In the genomic region with DNA sequence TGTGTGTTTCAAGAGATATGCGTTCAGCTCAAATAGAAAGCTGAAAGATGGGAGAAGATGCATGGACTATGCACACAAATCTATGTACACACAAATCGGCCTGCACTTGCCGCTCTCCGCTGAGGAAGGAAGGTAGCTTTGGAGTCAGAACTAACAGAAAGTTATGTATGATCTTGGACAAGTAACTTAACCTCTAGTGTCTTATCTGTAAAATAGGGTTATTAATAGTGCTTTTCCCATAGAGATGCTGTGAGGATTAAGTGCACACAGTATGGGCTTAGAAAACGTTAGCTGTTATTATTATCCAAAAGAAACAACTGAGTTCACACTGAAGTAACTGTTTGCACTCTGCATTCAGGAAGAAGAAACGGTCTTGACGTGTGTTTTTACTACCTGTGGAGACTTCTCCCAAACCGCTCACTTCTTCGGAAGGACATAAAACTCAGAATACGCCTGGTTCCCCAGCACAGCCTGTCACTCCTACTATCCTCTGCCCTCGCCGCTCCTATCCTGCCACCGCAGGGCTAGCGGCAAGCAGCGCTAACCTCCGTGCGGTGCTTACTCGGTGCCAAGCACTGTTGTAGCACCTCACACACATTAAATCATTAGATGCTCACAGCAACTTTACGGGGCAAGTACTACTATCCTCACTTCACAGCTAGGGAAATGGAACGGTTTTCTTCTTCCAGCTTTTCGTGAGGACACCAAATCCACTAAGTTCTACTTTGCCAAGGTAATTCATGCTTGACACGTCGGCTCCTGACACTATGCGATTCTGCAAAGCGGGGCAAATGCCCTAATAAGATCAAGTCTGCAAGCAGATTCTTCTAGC, we compare ENCODE assay signal across 8 cellular contexts. TPM values are rescaled to one million over a fixed set of nuclear protein-coding genes. Genes with fewer than 3 reads are reported as not detected.
A peak's percentile ranks its signal among the peaks of the same experiment; 100 is the strongest.
DNase-seq lines count a peak whose midpoint lies in the region; TF ChIP-seq lines count a peak whose summit lies in the region.

No MANE protein-coding gene starts in this region.

- H3K9ac ChIP-seq in iPS-15b (ENCODE audit: low read depth, low read length) (peak overlapping the region; percentile 54), skeletal muscle tissue (ENCODE audit: low read depth in 1 of 3, low read length in 3 of 3) (peak overlapping the region; percentile 62 to 96 (median 87))

- H3K27me3 ChIP-seq in adrenal gland = no peaks in the 10 kb centered on the region
- peaks cover 38% of the 10 kb centered on the region for H3K27me3 ChIP-seq in iPS-15b (ENCODE audit: control insufficient read depth, insufficient read depth, low read length)
- no peaks in the 10 kb centered on the region for H3K27me3 ChIP-seq in skeletal muscle tissue (ENCODE audit: control insufficient read depth in 3 of 3, insufficient read depth in 3 of 3, low read length in 3 of 3)

- peak overlapping the region; percentile 91 to 98 (median 94) for H3K27ac ChIP-seq in adrenal gland
- peak overlapping the region; percentile 85 for H3K27ac ChIP-seq in skeletal muscle tissue (ENCODE audit: low read depth, low read length)

- H3K4me1 ChIP-seq in adrenal gland (replicated peaks in 1 of 2) = peaks cover 17 to 40% of the 10 kb centered on the region in 2 donors
- peaks cover 8% of the 10 kb centered on the region for H3K4me1 ChIP-seq in iPS-15b (ENCODE audit: control insufficient read depth, insufficient read depth, low read length)
- H3K4me1 ChIP-seq in skeletal muscle tissue (ENCODE audit: control insufficient read depth in 3 of 3, insufficient read depth in 3 of 3, low read length in 3 of 3) = peaks cover 4 to 14% (median 14%) of the 10 kb centered on the region in 3 donors

- intact Hi-C loops in adrenal gland (cut with DNase I) = loop anchor here (5.0 to 10.0 kb wide), 2 partner anchors 43 to 190 kb away; no protein-coding TSS in a partner anchor

- TF ChIP-seq POLR2A in adrenal gland (IDR thresholded peaks at IDR 0.05) = peak in 1 of 2 donors; percentile 3

- H3K4me3 ChIP-seq in adrenal gland (peak overlapping the region; percentile 64 to 90 (median 75)), iPS-15b (ENCODE audit: low read depth, low read length) (peak overlapping the region; percentile 81), skeletal muscle tissue (ENCODE audit: low read length in 3 of 3) (peak overlapping the region; percentile 72 to 98 (median 95))

- TF ChIP-seq CTCF in GM13977 (IDR thresholded peaks at IDR 0.05; ENCODE audit: extremely low read depth, insufficient read depth, missing control alignments) (no peak), adrenal gland (IDR thresholded peaks at IDR 0.05) (no peak)

- H3K36me3 ChIP-seq in adrenal gland (replicated peaks in 1 of 2) (no peaks in the 10 kb centered on the region), iPS-15b (ENCODE audit: control insufficient read depth, insufficient read depth, low read length) (no peaks in the 10 kb centered on the region), skeletal muscle tissue (ENCODE audit: control insufficient read depth in 3 of 3, insufficient read depth in 3 of 3, low read length in 3 of 3) (no peaks in the 10 kb centered on the region)

- DNase-seq in GM13977 (ENCODE audit: low spot score) = peak; percentile 35
- DNase-seq in OCI-M1 (lab: John Stamatoyannopoulos, UW) = peak; percentile 32
- peak in 6 of 7 donors; percentile 33 to 68 (median 56) for DNase-seq in adrenal gland
- no peak for DNase-seq in NCI-H446 treated with DMSO at 0.1 percent for 48 hours (lab: John Stamatoyannopoulos, UW)
- DNase-seq in mucosa of gallbladder (ENCODE audit: low spot score) = no peak
- DNase-seq in A172 (ENCODE audit: low spot score) = no peak

- WGBS in adrenal gland, 4 donors = 4 to 7% (median 6%) methylated on average over 22 to 25 of the region's 25 CpGs

- in situ Hi-C loops in GM13977 (cut with MboI; ENCODE audit: low pct_unique_long_range_greater_than_20kb, low sequenced_read_pairs, unreplicated experiment) = loop anchor here (25.0 kb wide), 1 partner anchor 372 kb away; the partner anchor contains the start of gene CDC7

- H3K9me3 ChIP-seq in adrenal gland (replicated peaks in 1 of 3) = no peaks in the 10 kb centered on the region
- H3K9me3 ChIP-seq in iPS-15b (ENCODE audit: control insufficient read depth, insufficient read depth, low read length) = no peaks in the 10 kb centered on the region
- no peaks in the 10 kb centered on the region for H3K9me3 ChIP-seq in skeletal muscle tissue (ENCODE audit: control insufficient read depth in 3 of 3, low read length in 3 of 3)

RNA-seq across cellular contexts. Expression of gene TGFBR3, which starts 1.3 kb away (rescaled TPM):
- total RNA-seq in adrenal gland (100 to 1,000 TPM in 7 of 8 donors, 10 to 100 TPM in 1; 95.5 to 340 (median 157) TPM), skeletal muscle tissue (54.3 TPM), mucosa of gallbladder (54.4 TPM)
- 100 to 1,000 TPM in 1 of 3 donors, 10 to 100 TPM in 2; 13.9 to 141 (median 19.0) TPM for polyA plus RNA-seq in adrenal gland
- total RNA-seq in A172 (2014; rRNA removed; shearing (Covaris generic)) = 1.8 and 9.5 TPM in 2 replicates

Comparison
In these comparisons a context has a peak if more than half of its experiments do, and no peak if none do; other contexts are left out.
1. DNase-seq: peak in GM13977 (single experiment), OCI-M1 (single experiment) and adrenal gland (6 of 7); none in NCI-H446 treated with DMSO at 0.1 percent for 48 hours (single experiment), mucosa of gallbladder (single experiment) and A172 (single experiment).
2. Peak in every context shown above with its lines, with median percentiles within 50 percentile points of each other: H3K4me3 ChIP-seq.